In genomic region chr9:99906403-99907207, GRCh38 we compare ENCODE assay signal across 1 cellular context.
A peak's percentile ranks its signal among the peaks of the same experiment; 100 is the strongest.
TF ChIP-seq lines count a peak whose summit lies in the region.

Gene STX17, plus strand, starts transcription at chr9:99906654. Its CDS starts 8,586 bp downstream, at chr9:99915240.

TF ChIP-seq in HepG2, 621 proteins besides CTCF, POLR2A, EP300 and RAD21 (continued from another document and continues in another):
- TF ChIP-seq ZNF598 (CRISPR knock-in tag; IDR thresholded peaks at IDR 0.05; ENCODE audit: borderline replicate concordance) = peak; percentile 86; the same call in 1 of the 2 replicates
- TF ChIP-seq PAWR (CRISPR knock-in tag; IDR thresholded peaks at IDR 0.05; ENCODE audit: borderline replicate concordance) = no peak
- TF ChIP-seq ARNTL (CRISPR knock-in tag; IDR thresholded peaks at IDR 0.05) = no peak
- no peak; the same call in 1 of the 2 replicates for TF ChIP-seq ZFP41 (CRISPR knock-in tag; IDR thresholded peaks at IDR 0.05; ENCODE audit: borderline replicate concordance)
- peak; percentile 22; the same call in 1 of the 2 replicates for TF ChIP-seq ETV5 (CRISPR knock-in tag; IDR thresholded peaks at IDR 0.05; ENCODE audit: borderline replicate concordance)
- TF ChIP-seq E2F2 (CRISPR knock-in tag; IDR thresholded peaks at IDR 0.05; ENCODE audit: borderline replicate concordance) = no peak
- TF ChIP-seq, protein P1, sequence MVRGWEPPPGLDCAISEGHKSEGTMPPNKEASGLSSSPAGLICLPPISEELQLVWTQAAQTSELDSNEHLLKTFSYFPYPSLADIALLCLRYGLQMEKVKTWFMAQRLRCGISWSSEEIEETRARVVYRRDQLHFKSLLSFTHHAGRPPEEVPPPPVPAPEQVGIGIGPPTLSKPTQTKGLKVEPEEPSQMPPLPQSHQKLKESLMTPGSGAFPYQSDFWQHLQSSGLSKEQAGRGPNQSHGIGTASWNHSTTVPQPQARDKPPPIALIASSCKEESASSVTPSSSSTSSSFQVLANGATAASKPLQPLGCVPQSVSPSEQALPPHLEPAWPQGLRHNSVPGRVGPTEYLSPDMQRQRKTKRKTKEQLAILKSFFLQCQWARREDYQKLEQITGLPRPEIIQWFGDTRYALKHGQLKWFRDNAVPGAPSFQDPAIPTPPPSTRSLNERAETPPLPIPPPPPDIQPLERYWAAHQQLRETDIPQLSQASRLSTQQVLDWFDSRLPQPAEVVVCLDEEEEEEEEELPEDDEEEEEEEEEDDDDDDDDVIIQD (CRISPR knock-in tag; IDR thresholded peaks at IDR 0.05; ENCODE audit: low read depth) = no peak
- TF ChIP-seq ETV6 (CRISPR knock-in tag; conservative IDR thresholded peaks at IDR 0.05) = peak; percentile 13; the same call in 1 of the 2 replicates
- peak; percentile 89; the same call in 1 of the 2 replicates for TF ChIP-seq MXD1 (CRISPR knock-in tag; IDR thresholded peaks at IDR 0.05)
- TF ChIP-seq, protein P2, sequence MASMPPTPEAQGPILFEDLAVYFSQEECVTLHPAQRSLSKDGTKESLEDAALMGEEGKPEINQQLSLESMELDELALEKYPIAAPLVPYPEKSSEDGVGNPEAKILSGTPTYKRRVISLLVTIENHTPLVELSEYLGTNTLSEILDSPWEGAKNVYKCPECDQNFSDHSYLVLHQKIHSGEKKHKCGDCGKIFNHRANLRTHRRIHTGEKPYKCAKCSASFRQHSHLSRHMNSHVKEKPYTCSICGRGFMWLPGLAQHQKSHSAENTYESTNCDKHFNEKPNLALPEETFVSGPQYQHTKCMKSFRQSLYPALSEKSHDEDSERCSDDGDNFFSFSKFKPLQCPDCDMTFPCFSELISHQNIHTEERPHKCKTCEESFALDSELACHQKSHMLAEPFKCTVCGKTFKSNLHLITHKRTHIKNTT (CRISPR knock-in tag; IDR thresholded peaks at IDR 0.05) = no peak
- no peak for TF ChIP-seq PAX8 (CRISPR knock-in tag; IDR thresholded peaks at IDR 0.05; ENCODE audit: borderline replicate concordance)
- TF ChIP-seq HNF1B (CRISPR knock-in tag; IDR thresholded peaks at IDR 0.05) = 0 out of 2 replicates have a peak, but pooled peaks have one; percentile 18
- peak; percentile 74; the same call in 1 of the 2 replicates for TF ChIP-seq ZNF451 (CRISPR knock-in tag; IDR thresholded peaks at IDR 0.05)
- peak; percentile 42; the same call in 1 of the 2 replicates for TF ChIP-seq ZNF367 (CRISPR knock-in tag; IDR thresholded peaks at IDR 0.05; ENCODE audit: borderline replicate concordance)
- TF ChIP-seq, protein P3, sequence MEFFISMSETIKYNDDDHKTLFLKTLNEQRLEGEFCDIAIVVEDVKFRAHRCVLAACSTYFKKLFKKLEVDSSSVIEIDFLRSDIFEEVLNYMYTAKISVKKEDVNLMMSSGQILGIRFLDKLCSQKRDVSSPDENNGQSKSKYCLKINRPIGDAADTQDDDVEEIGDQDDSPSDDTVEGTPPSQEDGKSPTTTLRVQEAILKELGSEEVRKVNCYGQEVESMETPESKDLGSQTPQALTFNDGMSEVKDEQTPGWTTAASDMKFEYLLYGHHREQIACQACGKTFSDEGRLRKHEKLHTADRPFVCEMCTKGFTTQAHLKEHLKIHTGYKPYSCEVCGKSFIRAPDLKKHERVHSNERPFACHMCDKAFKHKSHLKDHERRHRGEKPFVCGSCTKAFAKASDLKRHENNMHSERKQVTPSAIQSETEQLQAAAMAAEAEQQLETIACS (CRISPR knock-in tag; IDR thresholded peaks at IDR 0.05) = peak; percentile 38; the same call in 1 of the 2 replicates
- no peak for TF ChIP-seq SUZ12 (IDR thresholded peaks at IDR 0.05; ENCODE audit: low read depth, low read length)
- TF ChIP-seq NFKB2 (CRISPR knock-in tag; IDR thresholded peaks at IDR 0.05; ENCODE audit: borderline replicate concordance) = peak; percentile 67; the same call in 1 of the 2 replicates
- TF ChIP-seq ZNF329 (CRISPR knock-in tag; IDR thresholded peaks at IDR 0.05; ENCODE audit: low read depth) = 0 out of 2 replicates have a peak, but pooled peaks have one; percentile 43
- TF ChIP-seq NAIF1 (CRISPR knock-in tag; IDR thresholded peaks at IDR 0.05; ENCODE audit: borderline replicate concordance) = peak; percentile 63; the same call in 1 of the 2 replicates
- TF ChIP-seq, protein P4, sequence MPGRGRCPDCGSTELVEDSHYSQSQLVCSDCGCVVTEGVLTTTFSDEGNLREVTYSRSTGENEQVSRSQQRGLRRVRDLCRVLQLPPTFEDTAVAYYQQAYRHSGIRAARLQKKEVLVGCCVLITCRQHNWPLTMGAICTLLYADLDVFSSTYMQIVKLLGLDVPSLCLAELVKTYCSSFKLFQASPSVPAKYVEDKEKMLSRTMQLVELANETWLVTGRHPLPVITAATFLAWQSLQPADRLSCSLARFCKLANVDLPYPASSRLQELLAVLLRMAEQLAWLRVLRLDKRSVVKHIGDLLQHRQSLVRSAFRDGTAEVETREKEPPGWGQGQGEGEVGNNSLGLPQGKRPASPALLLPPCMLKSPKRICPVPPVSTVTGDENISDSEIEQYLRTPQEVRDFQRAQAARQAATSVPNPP (CRISPR knock-in tag; IDR thresholded peaks at IDR 0.05) = 0 out of 2 replicates have a peak, but pooled peaks have one; percentile 19
- TF ChIP-seq, protein P5, sequence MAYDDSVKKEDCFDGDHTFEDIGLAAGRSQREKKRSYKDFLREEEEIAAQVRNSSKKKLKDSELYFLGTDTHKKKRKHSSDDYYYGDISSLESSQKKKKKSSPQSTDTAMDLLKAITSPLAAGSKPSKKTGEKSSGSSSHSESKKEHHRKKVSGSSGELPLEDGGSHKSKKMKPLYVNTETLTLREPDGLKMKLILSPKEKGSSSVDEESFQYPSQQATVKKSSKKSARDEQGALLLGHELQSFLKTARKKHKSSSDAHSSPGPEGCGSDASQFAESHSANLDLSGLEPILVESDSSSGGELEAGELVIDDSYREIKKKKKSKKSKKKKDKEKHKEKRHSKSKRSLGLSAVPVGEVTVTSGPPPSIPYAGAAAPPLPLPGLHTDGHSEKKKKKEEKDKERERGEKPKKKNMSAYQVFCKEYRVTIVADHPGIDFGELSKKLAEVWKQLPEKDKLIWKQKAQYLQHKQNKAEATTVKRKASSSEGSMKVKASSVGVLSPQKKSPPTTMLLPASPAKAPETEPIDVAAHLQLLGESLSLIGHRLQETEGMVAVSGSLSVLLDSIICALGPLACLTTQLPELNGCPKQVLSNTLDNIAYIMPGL (CRISPR knock-in tag; IDR thresholded peaks at IDR 0.05; ENCODE audit: borderline replicate concordance in 1 of 2, low read depth in 1 of 2) = peak; percentile 77 to 92
- TF ChIP-seq ZNF670 (CRISPR knock-in tag; IDR thresholded peaks at IDR 0.05; ENCODE audit: borderline replicate concordance) = peak; percentile 54
- TF ChIP-seq TARDBP (CRISPR knock-in tag; IDR thresholded peaks at IDR 0.05) = no peak
- TF ChIP-seq XBP1 (CRISPR knock-in tag; IDR thresholded peaks at IDR 0.05) = 0 out of 2 replicates have a peak, but pooled peaks have one; percentile 40
- 0 out of 2 replicates have a peak, but pooled peaks have one; percentile 56 for TF ChIP-seq SMYD3 (CRISPR knock-in tag; IDR thresholded peaks at IDR 0.05)
- peak; percentile 44; the same call in 1 of the 2 replicates for TF ChIP-seq PITX1 (CRISPR knock-in tag; IDR thresholded peaks at IDR 0.05)
- TF ChIP-seq ZSCAN12 (CRISPR knock-in tag; IDR thresholded peaks at IDR 0.05) = no peak
- peak; percentile 97 for TF ChIP-seq ZFY (CRISPR knock-in tag; IDR thresholded peaks at IDR 0.05)
- TF ChIP-seq, protein P6, sequence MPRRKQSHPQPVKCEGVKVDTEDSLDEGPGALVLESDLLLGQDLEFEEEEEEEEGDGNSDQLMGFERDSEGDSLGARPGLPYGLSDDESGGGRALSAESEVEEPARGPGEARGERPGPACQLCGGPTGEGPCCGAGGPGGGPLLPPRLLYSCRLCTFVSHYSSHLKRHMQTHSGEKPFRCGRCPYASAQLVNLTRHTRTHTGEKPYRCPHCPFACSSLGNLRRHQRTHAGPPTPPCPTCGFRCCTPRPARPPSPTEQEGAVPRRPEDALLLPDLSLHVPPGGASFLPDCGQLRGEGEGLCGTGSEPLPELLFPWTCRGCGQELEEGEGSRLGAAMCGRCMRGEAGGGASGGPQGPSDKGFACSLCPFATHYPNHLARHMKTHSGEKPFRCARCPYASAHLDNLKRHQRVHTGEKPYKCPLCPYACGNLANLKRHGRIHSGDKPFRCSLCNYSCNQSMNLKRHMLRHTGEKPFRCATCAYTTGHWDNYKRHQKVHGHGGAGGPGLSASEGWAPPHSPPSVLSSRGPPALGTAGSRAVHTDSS (CRISPR knock-in tag; conservative IDR thresholded peaks at IDR 0.05) = no peak
- TF ChIP-seq ZNF749 (CRISPR knock-in tag; IDR thresholded peaks at IDR 0.05; ENCODE audit: borderline replicate concordance) = 0 out of 2 replicates have a peak, but pooled peaks have one; percentile 47
- peak; percentile 63 for TF ChIP-seq AGO1 (IDR thresholded peaks at IDR 0.05; ENCODE audit: low read depth, low read length, poor library complexity, severe bottlenecking)
- no peak for TF ChIP-seq DPF2 (CRISPR knock-in tag; IDR thresholded peaks at IDR 0.05; ENCODE audit: borderline replicate concordance, low read depth)
- no peak for TF ChIP-seq CEBPB (IDR thresholded peaks at IDR 0.05; ENCODE audit: borderline replicate concordance, low read depth, low read length)
- peak; percentile 26; the same call in 1 of the 2 replicates for TF ChIP-seq ZNF784 (CRISPR knock-in tag; IDR thresholded peaks at IDR 0.05; ENCODE audit: borderline replicate concordance)
- TF ChIP-seq DMAP1 (CRISPR knock-in tag; IDR thresholded peaks at IDR 0.05) = peak; percentile 84
- TF ChIP-seq NR2F1 (CRISPR knock-in tag; IDR thresholded peaks at IDR 0.05) = peak in 1 of 2 experiments; percentile 57; a peak in 2 of 4 replicates
- 0 out of 2 replicates have a peak, but pooled peaks have one; percentile 41 for TF ChIP-seq ZNF121 (CRISPR knock-in tag; IDR thresholded peaks at IDR 0.05)
- peak; percentile 64; the same call in 1 of the 2 replicates for TF ChIP-seq SIN3A (IDR thresholded peaks at IDR 0.05; ENCODE audit: borderline replicate concordance, low read depth, low read length)
- TF ChIP-seq HES4 (CRISPR knock-in tag; IDR thresholded peaks at IDR 0.05; ENCODE audit: borderline replicate concordance) = peak; percentile 65
- peak; percentile 35; the same call in 1 of the 2 replicates for TF ChIP-seq DR1 (CRISPR knock-in tag; IDR thresholded peaks at IDR 0.05)
- peak; percentile 78 for TF ChIP-seq YEATS2 (CRISPR knock-in tag; IDR thresholded peaks at IDR 0.05; ENCODE audit: borderline replicate concordance)
- TF ChIP-seq ZNF430 (CRISPR knock-in tag; IDR thresholded peaks at IDR 0.05) = peak; percentile 71; the same call in 1 of the 2 replicates
- TF ChIP-seq PLRG1 (conservative IDR thresholded peaks at IDR 0.05) = no peak
- TF ChIP-seq, protein P7, sequence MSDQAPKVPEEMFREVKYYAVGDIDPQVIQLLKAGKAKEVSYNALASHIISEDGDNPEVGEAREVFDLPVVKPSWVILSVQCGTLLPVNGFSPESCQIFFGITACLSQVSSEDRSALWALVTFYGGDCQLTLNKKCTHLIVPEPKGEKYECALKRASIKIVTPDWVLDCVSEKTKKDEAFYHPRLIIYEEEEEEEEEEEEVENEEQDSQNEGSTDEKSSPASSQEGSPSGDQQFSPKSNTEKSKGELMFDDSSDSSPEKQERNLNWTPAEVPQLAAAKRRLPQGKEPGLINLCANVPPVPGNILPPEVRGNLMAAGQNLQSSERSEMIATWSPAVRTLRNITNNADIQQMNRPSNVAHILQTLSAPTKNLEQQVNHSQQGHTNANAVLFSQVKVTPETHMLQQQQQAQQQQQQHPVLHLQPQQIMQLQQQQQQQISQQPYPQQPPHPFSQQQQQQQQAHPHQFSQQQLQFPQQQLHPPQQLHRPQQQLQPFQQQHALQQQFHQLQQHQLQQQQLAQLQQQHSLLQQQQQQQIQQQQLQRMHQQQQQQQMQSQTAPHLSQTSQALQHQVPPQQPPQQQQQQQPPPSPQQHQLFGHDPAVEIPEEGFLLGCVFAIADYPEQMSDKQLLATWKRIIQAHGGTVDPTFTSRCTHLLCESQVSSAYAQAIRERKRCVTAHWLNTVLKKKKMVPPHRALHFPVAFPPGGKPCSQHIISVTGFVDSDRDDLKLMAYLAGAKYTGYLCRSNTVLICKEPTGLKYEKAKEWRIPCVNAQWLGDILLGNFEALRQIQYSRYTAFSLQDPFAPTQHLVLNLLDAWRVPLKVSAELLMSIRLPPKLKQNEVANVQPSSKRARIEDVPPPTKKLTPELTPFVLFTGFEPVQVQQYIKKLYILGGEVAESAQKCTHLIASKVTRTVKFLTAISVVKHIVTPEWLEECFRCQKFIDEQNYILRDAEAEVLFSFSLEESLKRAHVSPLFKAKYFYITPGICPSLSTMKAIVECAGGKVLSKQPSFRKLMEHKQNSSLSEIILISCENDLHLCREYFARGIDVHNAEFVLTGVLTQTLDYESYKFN (CRISPR knock-in tag; conservative IDR thresholded peaks at IDR 0.05) = peak; percentile 21; the same call in 1 of the 2 replicates
- peak; percentile 88 for TF ChIP-seq ZBTB7A (CRISPR knock-in tag; IDR thresholded peaks at IDR 0.05)
